ENCODE assay signal across 11 cellular contexts in genomic region chr14:85466678-85467077, GRCh38.
"Had no signal": no experiment of that assay in that cellular context is flagged by ENCODE, and none has a peak within 500 bp of the region (broad histone marks: within the 10 kb centered on the region; RNA-seq: fewer than 3 reads in every experiment).

No MANE protein-coding gene starts in this region.

- DNase-seq: activated CD4-positive, alpha-beta T cell treated with anti-CD3 and anti-CD28 coated beads, Interleukin-2, amount 50 U/mL, for 1 hour; activated effector memory CD4-positive, alpha-beta T cell treated with Interleukin-2 at 50 U/mL for 16 hours; amygdala; dorsolateral prefrontal cortex; hippocampal formation; small intestine; stomach; T-helper 2 cell had no signal

- ATAC-seq: activated naive CD4-positive, alpha-beta T cell treated with anti-CD3 and anti-CD28 coated beads, Interleukin-2, amount 50 U/mL, for 72 hours had no signal

- H3K27ac ChIP-seq: dorsolateral prefrontal cortex, parathyroid adenoma, stomach, thoracic aorta had no signal

- H3K4me3 ChIP-seq: dorsolateral prefrontal cortex, stomach, thoracic aorta had no signal
